ENCODE assay signal across 11 cellular contexts in genomic region chr15:67024998-67025368, GRCh38. TPM values are rescaled to one million over a fixed set of nuclear protein-coding genes. Genes with fewer than 3 reads are reported as not detected.
DNase-seq lines count a peak whose midpoint lies in the region; ATAC-seq, FAIRE-seq and TF ChIP-seq lines count a peak whose summit lies in the region.
"Had no signal": no experiment of that assay in that cellular context is flagged by ENCODE, and none has a peak within 500 bp of the region (broad histone marks: within the 10 kb centered on the region; RNA-seq: fewer than 3 reads in every experiment).

No MANE protein-coding gene starts in this region.

- H3K4me1 ChIP-seq in PC-3 (ENCODE audit: insufficient read depth, low read length) (peaks cover 57% of the 10 kb centered on the region), pancreas (peaks cover 32 to 42% (median 34%) of the 10 kb centered on the region in 3 donors)

- H3K9me2 ChIP-seq in PC-3 (replicated peaks; ENCODE audit: low read length), result no peaks in the 10 kb centered on the region

- 34 to 40% methylated on average over 3 of the region's 3 CpGs for whole genome bisulfite sequencing in pancreas, 2 donors

- peak overlapping the region; percentile 58 for H3K4me2 ChIP-seq in PC-3 (ENCODE audit: low read length)
- H3K4me2 ChIP-seq: neural progenitor cell had no signal

- peaks cover 9 to 10% of the 10 kb centered on the region in 2 donors for H3K36me3 Mint-ChIP-seq in CD14-positive monocyte
- no peaks in the 10 kb centered on the region for H3K36me3 Mint-ChIP-seq in dendritic cell treated with granulocyte-macrophage colony-stimulating factor and Interleukin-4, amounts not matched to agents 40 ng/mL and 50 ng/mL, for 4 days (ENCODE audit: low read depth)
- H3K36me3 Mint-ChIP-seq: neural progenitor cell had no signal

- POLR2A ChIA-PET in PC-3 (lab: Charles Lee; ENCODE audit: unreplicated experiment), result no interaction called here

- 0 out of 2 replicates have a peak overlapping the region, but pooled peaks have one; percentile 3 for H3K9ac ChIP-seq in PC-3 (ENCODE audit: low read length)
- H3K9ac ChIP-seq: neural progenitor cell had no signal

- peak overlapping the region; percentile 24; the same call in 1 of the 2 replicates for H3K4me3 ChIP-seq in PC-3 (ENCODE audit: low read length)
- H3K4me3 ChIP-seq in pancreas, result no peak overlapping the region
- H3K4me3 ChIP-seq: neural progenitor cell had no signal

- peak overlapping the region; percentile 94 to 99 (median 99) for H3K27ac Mint-ChIP-seq in CD14-positive monocyte
- H3K27ac Mint-ChIP-seq in dendritic cell treated with granulocyte-macrophage colony-stimulating factor and Interleukin-4, amounts not matched to agents 40 ng/mL and 50 ng/mL, for 4 days, result peak overlapping the region; percentile 90

- H3K27me3 ChIP-seq in PC-3 (ENCODE audit: low read length), result no peaks in the 10 kb centered on the region
- H3K27me3 ChIP-seq in pancreas, result no peaks in the 10 kb centered on the region
- H3K27me3 ChIP-seq: neural progenitor cell had no signal

- H3K36me3 ChIP-seq in PC-3 (ENCODE audit: low read depth, low read length), result no peaks in the 10 kb centered on the region
- H3K36me3 ChIP-seq in pancreas, result no peaks in the 10 kb centered on the region
- H3K36me3 ChIP-seq: neural progenitor cell had no signal

- BruUV-seq in PC-3 (replicated peaks; lab: Mats Ljungman, UMichigan), result no TSS peak

- H3K4me1 Mint-ChIP-seq in CD14-positive monocyte, result peaks cover 72% of the 10 kb centered on the region
- H3K4me1 Mint-ChIP-seq in dendritic cell treated with granulocyte-macrophage colony-stimulating factor and Interleukin-4, amounts not matched to agents 40 ng/mL and 50 ng/mL, for 4 days (ENCODE audit: low read depth), result peaks cover 64% of the 10 kb centered on the region

- DNase-seq in CD14-positive monocyte (ENCODE audit: low spot score), result no peak
- no peak for DNase-seq in PC-3
- no peak for DNase-seq in pancreas
- DNase-seq in NCI-H187 (lab: John Stamatoyannopoulos, UW), result no peak
- no peak for DNase-seq in ureter (ENCODE audit: low spot score)
- no peak for DNase-seq in HUDEP-2 (lab: John Stamatoyannopoulos, UW; ENCODE audit: unreplicated experiment in 76 of 76)
- DNase-seq: DMS 273 treated with DMSO at 0.1 percent for 48 hours, NCI-H510A had no signal

- no peaks in the 10 kb centered on the region for H3K79me2 ChIP-seq in PC-3 (ENCODE audit: low read length)

- peaks cover 0 to 2% (median 2%) of the 10 kb centered on the region in 3 donors for H3K27me3 Mint-ChIP-seq in CD14-positive monocyte (ENCODE audit: low read depth in 3 of 3)
- peaks cover 28% of the 10 kb centered on the region for H3K27me3 Mint-ChIP-seq in dendritic cell treated with granulocyte-macrophage colony-stimulating factor and Interleukin-4, amounts not matched to agents 40 ng/mL and 50 ng/mL, for 4 days

- H3K4me3 Mint-ChIP-seq in CD14-positive monocyte, result peak overlapping the region; percentile 47 to 68
- H3K4me3 Mint-ChIP-seq in dendritic cell treated with granulocyte-macrophage colony-stimulating factor and Interleukin-4, amounts not matched to agents 40 ng/mL and 50 ng/mL, for 4 days, result no peak overlapping the region

- TF ChIP-seq CTCF in CD14-positive monocyte (IDR thresholded peaks at IDR 0.05) (no peak), PC-3 (conservative IDR thresholded peaks at IDR 0.05; ENCODE audit: low read depth, low read length) (no peak), pancreas (IDR thresholded peaks at IDR 0.05) (no peak)

- intact Hi-C loops in CD14-positive monocyte (cut with micrococcal nuclease) (loop anchor here (5.0 to 10.0 kb wide), 4 partner anchors 37 to 82 kb away; no protein-coding TSS in a partner anchor), PC-3 (cut with micrococcal nuclease) (loop anchor here (5.0 kb wide), 1 partner anchor 42 kb away; the partner anchor contains the start of gene SMAD3), pancreas (cut with DNase I) (no loop called here)
- intact Hi-C loops in dendritic cell treated with granulocyte-macrophage colony-stimulating factor and Interleukin-4, amounts not matched to agents 40 ng/mL and 50 ng/mL, for 4 days (cut with micrococcal nuclease), result loop anchor here (5.0 to 10.0 kb wide), 2 partner anchors 57 to 60 kb away; no protein-coding TSS in a partner anchor

- H4K20me1 ChIP-seq in PC-3 (ENCODE audit: low read length), result no peaks in the 10 kb centered on the region

- H3F3A ChIP-seq in PC-3 (ENCODE audit: low read length, unreplicated experiment), result peaks cover 8% of the 10 kb centered on the region

- H2AFZ ChIP-seq in PC-3 (ENCODE audit: low read length), result no peak overlapping the region
- H2AFZ ChIP-seq: neural progenitor cell had no signal

- H3K27ac ChIP-seq in PC-3 (ENCODE audit: low read length), result peak overlapping the region; percentile 80
- H3K27ac ChIP-seq in pancreas, result peak overlapping the region; percentile 65 to 87 (median 70)
- H3K27ac ChIP-seq: neural progenitor cell had no signal

- FAIRE-seq in pancreas (lab: Jason Lieb, UNC), result no peak

- no peaks in the 10 kb centered on the region for H3K9me3 ChIP-seq in PC-3 (ENCODE audit: low read length)
- H3K9me3 ChIP-seq in pancreas, result no peaks in the 10 kb centered on the region

- CTCF ChIA-PET in PC-3 (lab: Charles Lee), result no interaction called here

- peaks cover 0 to 2% (median 0%) of the 10 kb centered on the region in 7 donors for H3K9me3 Mint-ChIP-seq in CD14-positive monocyte
- H3K9me3 Mint-ChIP-seq in dendritic cell treated with granulocyte-macrophage colony-stimulating factor and Interleukin-4, amounts not matched to agents 40 ng/mL and 50 ng/mL, for 4 days, result no peaks in the 10 kb centered on the region
- H3K9me3 Mint-ChIP-seq: neural progenitor cell had no signal

- ATAC-seq in PC-3 (no peak), pancreas (no peak), HG03159 (IDR thresholded peaks at IDR 0.05; ENCODE audit: unreplicated experiment) (no peak)

RNA-seq across cellular contexts. Expression of gene SMAD3, which starts 40.4 kb away (rescaled TPM):
- polyA plus RNA-seq in CD14-positive monocyte (1 to 10 TPM; 4.4 to 5.4 TPM), pancreas (10 to 100 TPM in 1 of 2 donors, 1 to 10 TPM in 1; 7.9 to 13.5 TPM)
- total RNA-seq in PC-3 (2014; rRNA removed) (75.6 and 86.4 TPM in 2 replicates), pancreas (10 to 100 TPM; 15.6 to 42.5 (median 23.8) TPM), ureter (124 TPM)

Comparison
In these comparisons a context has a peak if more than half of its experiments do, and no peak if none do; other contexts are left out.
1. intact Hi-C loops: an anchor here in CD14-positive monocyte (5.0 to 10.0 kb wide), PC-3 (5.0 kb wide) and dendritic cell treated with granulocyte-macrophage colony-stimulating factor and Interleukin-4, amounts not matched to agents 40 ng/mL and 50 ng/mL, for 4 days (5.0 to 10.0 kb wide); none called in pancreas.